ENCODE assay signal across 8 cellular contexts in the genomic region with DNA sequence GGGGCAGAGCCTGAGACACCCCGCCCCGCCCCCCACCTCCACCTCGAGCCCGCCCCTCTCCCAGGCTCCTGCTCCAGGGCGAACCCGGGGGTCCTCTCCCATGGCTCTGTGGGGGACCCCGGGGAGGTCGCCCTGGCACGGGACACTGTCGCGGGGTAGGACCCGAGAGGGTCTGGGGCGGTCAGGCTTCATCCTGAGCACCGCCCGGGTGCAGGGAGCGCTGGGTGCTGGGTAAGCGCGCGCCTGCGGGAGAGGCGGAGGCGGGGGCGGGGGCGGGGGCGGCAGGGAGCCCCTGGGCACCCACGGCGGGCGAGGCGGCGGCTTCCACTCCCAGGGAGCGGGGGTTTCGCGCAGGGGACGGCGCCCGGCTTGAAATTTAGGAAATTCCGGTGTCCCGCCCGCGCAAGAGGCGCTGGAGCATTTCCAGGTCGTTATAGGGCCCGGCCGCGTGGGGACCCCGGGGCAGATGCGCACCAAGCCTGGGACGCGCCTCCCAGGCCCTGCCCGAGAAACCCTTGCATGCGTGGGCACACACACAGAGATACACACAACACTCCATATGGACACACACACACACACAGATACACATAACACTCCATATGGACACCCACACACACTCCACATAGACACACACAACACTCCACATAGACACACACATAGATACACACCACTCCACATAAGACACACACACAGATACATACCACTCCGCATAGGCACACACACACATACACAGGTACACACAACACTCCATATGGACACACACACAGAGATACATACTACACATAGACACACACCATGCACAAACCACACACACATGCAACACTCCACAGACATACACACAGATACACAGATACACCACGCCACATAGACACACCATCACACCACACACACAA. TPM values are rescaled to one million over a fixed set of nuclear protein-coding genes. Genes with fewer than 3 reads are reported as not detected.
DNase-seq lines count a peak whose midpoint lies in the region; ATAC-seq and TF ChIP-seq lines count a peak whose summit lies in the region.

No MANE protein-coding gene starts in this region.

- H3K36me3 ChIP-seq in BE2C = no peaks in the 10 kb centered on the region

- ATAC-seq in HG02852 (IDR thresholded peaks at IDR 0.05; ENCODE audit: unreplicated experiment) (peak; percentile 38), left ventricle myocardium superior (peak; percentile 78), HG03442 (IDR thresholded peaks at IDR 0.05; ENCODE audit: unreplicated experiment) (no peak)

- peaks cover 4% of the 10 kb centered on the region for H3K4me1 ChIP-seq in BE2C

- peaks cover 4% of the 10 kb centered on the region for H3K9me3 ChIP-seq in BE2C

- intact Hi-C loops in left ventricle myocardium superior (cut with micrococcal nuclease) = no loop called here

- H3K4me3 ChIP-seq in BE2C (ENCODE audit: low read depth, low read length) = peak overlapping the region; percentile 45

- DNase-seq in BE2C = peak; percentile 51
- DNase-seq in activated CD8-positive, alpha-beta memory T cell treated with anti-CD3 and anti-CD28 coated beads for 24 hours = peak; percentile 87
- peak; percentile 58 for DNase-seq in left ventricle myocardium superior
- peak; percentile 57 for DNase-seq in stimulated activated CD4-positive, alpha-beta T cell treated with anti-CD3 and anti-CD28 coated beads, Interleukin-4, amount 100 ng/mL, for 24 hours
- no peak for DNase-seq in middle frontal gyrus (ENCODE audit: extremely low spot score, low spot score)
- no peak for DNase-seq in foreskin melanocyte

- TF ChIP-seq CTCF in BE2C (IDR thresholded peaks at IDR 0.05; ENCODE audit: low read depth, low read length) = no peak

- no peaks in the 10 kb centered on the region for H3K27me3 ChIP-seq in BE2C

RNA-seq across cellular contexts. Expression of a gene that starts 48.7 kb away (rescaled TPM):
- polyA plus RNA-seq in BE2C (2012; ENCODE audit: insufficient read depth, insufficient read length, low read depth) = 63.1 TPM
- total RNA-seq in left ventricle myocardium superior = 7.6 TPM

RNA-seq across cellular contexts. Expression of a gene that starts 52.6 kb away (rescaled TPM):
- 13.6 TPM for polyA plus RNA-seq in BE2C (2012; ENCODE audit: insufficient read depth, insufficient read length, low read depth)
- total RNA-seq in left ventricle myocardium superior = 2.7 TPM

Comparison
In these comparisons a context has a peak if more than half of its experiments do, and no peak if none do; other contexts are left out.
1. DNase-seq: peak in BE2C (single experiment), activated CD8-positive, alpha-beta memory T cell treated with anti-CD3 and anti-CD28 coated beads for 24 hours (single experiment), left ventricle myocardium superior (single experiment) and stimulated activated CD4-positive, alpha-beta T cell treated with anti-CD3 and anti-CD28 coated beads, Interleukin-4, amount 100 ng/mL, for 24 hours (single experiment); none in middle frontal gyrus (single experiment) and foreskin melanocyte (single experiment).